2 cellular contexts compared by ENCODE assay signal in the genomic region with DNA sequence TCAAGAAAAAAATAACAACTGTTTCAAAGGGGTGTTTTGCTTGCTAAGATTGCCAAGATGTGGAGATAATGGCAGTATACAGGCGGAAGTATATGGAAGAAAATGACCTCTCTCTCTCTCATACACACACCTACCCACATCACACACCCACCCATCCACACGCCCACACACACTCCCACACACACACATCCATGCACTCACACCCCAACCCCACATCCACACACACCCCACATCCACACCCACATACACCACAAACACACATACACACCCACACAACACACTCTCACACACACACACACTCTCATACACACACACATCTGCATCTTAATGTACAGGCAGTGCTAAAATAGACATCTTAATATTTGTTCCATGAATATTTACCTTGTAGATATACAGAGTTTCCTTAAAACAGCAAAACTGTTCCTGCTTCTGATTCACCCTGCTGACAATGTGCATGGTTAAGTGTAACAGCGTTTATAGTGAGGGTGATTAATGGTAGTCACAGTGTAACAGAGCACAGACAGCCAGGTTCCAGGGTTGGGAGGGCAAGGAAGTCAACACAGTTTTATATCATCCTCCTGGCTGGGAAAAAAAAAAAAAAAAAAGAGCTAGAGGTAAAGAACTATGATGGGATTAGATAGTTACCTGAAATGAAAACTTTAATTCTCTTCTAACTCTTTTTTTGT.
TF ChIP-seq lines count a peak whose summit lies in the region.

No MANE protein-coding gene starts in this region.

TF ChIP-seq in HEK293, 187 proteins besides CTCF, POLR2A, EP300 and RAD21:
- TF ChIP-seq, protein P1, sequence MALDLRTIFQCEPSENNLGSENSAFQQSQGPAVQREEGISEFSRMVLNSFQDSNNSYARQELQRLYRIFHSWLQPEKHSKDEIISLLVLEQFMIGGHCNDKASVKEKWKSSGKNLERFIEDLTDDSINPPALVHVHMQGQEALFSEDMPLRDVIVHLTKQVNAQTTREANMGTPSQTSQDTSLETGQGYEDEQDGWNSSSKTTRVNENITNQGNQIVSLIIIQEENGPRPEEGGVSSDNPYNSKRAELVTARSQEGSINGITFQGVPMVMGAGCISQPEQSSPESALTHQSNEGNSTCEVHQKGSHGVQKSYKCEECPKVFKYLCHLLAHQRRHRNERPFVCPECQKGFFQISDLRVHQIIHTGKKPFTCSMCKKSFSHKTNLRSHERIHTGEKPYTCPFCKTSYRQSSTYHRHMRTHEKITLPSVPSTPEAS (tag by site-specific recombination; IDR thresholded peaks at IDR 0.05): 0 out of 2 replicates have a peak, but pooled peaks have one; percentile 50
- TF ChIP-seq, protein P2, sequence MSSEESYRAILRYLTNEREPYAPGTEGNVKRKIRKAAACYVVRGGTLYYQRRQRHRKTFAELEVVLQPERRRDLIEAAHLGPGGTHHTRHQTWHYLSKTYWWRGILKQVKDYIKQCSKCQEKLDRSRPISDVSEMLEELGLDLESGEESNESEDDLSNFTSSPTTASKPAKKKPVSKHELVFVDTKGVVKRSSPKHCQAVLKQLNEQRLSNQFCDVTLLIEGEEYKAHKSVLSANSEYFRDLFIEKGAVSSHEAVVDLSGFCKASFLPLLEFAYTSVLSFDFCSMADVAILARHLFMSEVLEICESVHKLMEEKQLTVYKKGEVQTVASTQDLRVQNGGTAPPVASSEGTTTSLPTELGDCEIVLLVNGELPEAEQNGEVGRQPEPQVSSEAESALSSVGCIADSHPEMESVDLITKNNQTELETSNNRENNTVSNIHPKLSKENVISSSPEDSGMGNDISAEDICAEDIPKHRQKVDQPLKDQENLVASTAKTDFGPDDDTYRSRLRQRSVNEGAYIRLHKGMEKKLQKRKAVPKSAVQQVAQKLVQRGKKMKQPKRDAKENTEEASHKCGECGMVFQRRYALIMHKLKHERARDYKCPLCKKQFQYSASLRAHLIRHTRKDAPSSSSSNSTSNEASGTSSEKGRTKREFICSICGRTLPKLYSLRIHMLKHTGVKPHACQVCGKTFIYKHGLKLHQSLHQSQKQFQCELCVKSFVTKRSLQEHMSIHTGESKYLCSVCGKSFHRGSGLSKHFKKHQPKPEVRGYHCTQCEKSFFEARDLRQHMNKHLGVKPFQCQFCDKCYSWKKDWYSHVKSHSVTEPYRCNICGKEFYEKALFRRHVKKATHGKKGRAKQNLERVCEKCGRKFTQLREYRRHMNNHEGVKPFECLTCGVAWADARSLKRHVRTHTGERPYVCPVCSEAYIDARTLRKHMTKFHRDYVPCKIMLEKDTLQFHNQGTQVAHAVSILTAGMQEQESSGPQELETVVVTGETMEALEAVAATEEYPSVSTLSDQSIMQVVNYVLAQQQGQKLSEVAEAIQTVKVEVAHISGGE (tag by site-specific recombination; conservative IDR thresholded peaks at IDR 0.05; ENCODE audit: low read depth): no peak
- TF ChIP-seq ZNF239 (tag by site-specific recombination; IDR thresholded peaks at IDR 0.05): 0 out of 2 replicates have a peak, but pooled peaks have one; percentile 33
- no peak for TF ChIP-seq ZNF830 (tag by site-specific recombination; IDR thresholded peaks at IDR 0.05; ENCODE audit: low read depth)
- TF ChIP-seq, protein P3, sequence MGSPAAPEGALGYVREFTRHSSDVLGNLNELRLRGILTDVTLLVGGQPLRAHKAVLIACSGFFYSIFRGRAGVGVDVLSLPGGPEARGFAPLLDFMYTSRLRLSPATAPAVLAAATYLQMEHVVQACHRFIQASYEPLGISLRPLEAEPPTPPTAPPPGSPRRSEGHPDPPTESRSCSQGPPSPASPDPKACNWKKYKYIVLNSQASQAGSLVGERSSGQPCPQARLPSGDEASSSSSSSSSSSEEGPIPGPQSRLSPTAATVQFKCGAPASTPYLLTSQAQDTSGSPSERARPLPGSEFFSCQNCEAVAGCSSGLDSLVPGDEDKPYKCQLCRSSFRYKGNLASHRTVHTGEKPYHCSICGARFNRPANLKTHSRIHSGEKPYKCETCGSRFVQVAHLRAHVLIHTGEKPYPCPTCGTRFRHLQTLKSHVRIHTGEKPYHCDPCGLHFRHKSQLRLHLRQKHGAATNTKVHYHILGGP (tag by site-specific recombination; IDR thresholded peaks at IDR 0.05): 0 out of 2 replicates have a peak, but pooled peaks have one; percentile 20
- TF ChIP-seq ZFHX2 (tag by site-specific recombination; conservative IDR thresholded peaks at IDR 0.05): peak; percentile 100
- peak; percentile 13; the same call in 1 of the 2 replicates for TF ChIP-seq KLF1 (tag by site-specific recombination; IDR thresholded peaks at IDR 0.05)
- TF ChIP-seq EGR2 (tag by site-specific recombination; IDR thresholded peaks at IDR 0.05; ENCODE audit: low read depth): peak; percentile 100

TF ChIP-seq in HepG2, 621 proteins besides CTCF, POLR2A, EP300 and RAD21:
- TF ChIP-seq, protein P4, sequence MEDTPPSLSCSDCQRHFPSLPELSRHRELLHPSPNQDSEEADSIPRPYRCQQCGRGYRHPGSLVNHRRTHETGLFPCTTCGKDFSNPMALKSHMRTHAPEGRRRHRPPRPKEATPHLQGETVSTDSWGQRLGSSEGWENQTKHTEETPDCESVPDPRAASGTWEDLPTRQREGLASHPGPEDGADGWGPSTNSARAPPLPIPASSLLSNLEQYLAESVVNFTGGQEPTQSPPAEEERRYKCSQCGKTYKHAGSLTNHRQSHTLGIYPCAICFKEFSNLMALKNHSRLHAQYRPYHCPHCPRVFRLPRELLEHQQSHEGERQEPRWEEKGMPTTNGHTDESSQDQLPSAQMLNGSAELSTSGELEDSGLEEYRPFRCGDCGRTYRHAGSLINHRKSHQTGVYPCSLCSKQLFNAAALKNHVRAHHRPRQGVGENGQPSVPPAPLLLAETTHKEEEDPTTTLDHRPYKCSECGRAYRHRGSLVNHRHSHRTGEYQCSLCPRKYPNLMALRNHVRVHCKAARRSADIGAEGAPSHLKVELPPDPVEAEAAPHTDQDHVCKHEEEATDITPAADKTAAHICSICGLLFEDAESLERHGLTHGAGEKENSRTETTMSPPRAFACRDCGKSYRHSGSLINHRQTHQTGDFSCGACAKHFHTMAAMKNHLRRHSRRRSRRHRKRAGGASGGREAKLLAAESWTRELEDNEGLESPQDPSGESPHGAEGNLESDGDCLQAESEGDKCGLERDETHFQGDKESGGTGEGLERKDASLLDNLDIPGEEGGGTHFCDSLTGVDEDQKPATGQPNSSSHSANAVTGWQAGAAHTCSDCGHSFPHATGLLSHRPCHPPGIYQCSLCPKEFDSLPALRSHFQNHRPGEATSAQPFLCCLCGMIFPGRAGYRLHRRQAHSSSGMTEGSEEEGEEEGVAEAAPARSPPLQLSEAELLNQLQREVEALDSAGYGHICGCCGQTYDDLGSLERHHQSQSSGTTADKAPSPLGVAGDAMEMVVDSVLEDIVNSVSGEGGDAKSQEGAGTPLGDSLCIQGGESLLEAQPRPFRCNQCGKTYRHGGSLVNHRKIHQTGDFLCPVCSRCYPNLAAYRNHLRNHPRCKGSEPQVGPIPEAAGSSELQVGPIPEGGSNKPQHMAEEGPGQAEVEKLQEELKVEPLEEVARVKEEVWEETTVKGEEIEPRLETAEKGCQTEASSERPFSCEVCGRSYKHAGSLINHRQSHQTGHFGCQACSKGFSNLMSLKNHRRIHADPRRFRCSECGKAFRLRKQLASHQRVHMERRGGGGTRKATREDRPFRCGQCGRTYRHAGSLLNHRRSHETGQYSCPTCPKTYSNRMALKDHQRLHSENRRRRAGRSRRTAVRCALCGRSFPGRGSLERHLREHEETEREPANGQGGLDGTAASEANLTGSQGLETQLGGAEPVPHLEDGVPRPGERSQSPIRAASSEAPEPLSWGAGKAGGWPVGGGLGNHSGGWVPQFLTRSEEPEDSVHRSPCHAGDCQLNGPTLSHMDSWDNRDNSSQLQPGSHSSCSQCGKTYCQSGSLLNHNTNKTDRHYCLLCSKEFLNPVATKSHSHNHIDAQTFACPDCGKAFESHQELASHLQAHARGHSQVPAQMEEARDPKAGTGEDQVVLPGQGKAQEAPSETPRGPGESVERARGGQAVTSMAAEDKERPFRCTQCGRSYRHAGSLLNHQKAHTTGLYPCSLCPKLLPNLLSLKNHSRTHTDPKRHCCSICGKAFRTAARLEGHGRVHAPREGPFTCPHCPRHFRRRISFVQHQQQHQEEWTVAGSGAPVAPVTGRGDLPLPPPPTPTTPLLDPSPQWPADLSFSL (CRISPR knock-in tag; IDR thresholded peaks at IDR 0.05): 0 out of 2 replicates have a peak, but pooled peaks have one; percentile 21
- TF ChIP-seq, protein P5, sequence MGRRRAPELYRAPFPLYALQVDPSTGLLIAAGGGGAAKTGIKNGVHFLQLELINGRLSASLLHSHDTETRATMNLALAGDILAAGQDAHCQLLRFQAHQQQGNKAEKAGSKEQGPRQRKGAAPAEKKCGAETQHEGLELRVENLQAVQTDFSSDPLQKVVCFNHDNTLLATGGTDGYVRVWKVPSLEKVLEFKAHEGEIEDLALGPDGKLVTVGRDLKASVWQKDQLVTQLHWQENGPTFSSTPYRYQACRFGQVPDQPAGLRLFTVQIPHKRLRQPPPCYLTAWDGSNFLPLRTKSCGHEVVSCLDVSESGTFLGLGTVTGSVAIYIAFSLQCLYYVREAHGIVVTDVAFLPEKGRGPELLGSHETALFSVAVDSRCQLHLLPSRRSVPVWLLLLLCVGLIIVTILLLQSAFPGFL (CRISPR knock-in tag; IDR thresholded peaks at IDR 0.05): no peak
- TF ChIP-seq TAF15 (IDR thresholded peaks at IDR 0.05; ENCODE audit: low read depth, low read length, poor library complexity, severe bottlenecking) (no peak), MIXL1 (CRISPR knock-in tag; IDR thresholded peaks at IDR 0.05) (no peak)
